Comparison of ENCODE assay signal across 8 cellular contexts in genomic region chr4:165378398-165378762, GRCh38. TPM values are rescaled to one million over a fixed set of nuclear protein-coding genes. Genes with fewer than 3 reads are reported as not detected.
A peak's percentile ranks its signal among the peaks of the same experiment; 100 is the strongest.
DNase-seq lines count a peak whose midpoint lies in the region; ATAC-seq, FAIRE-seq and TF ChIP-seq lines count a peak whose summit lies in the region.

No MANE protein-coding gene starts in this region.

- WGBS in HepG2 (ENCODE audit: low lambda C conversion rate): 65% methylated on average over 1 of the region's 1 CpG

- no peaks in the 10 kb centered on the region for H4K20me1 ChIP-seq in HepG2 (ENCODE audit: insufficient read depth, low read length)

- intact Hi-C loops in activated CD4-positive, alpha-beta T cell treated with anti-CD3 and anti-CD28 coated beads for 36 hours (cut with DNase I, micrococcal nuclease): no loop called here
- intact Hi-C loops in HepG2 (cut with micrococcal nuclease; ENCODE audit: unreplicated experiment): loop anchor here (2.0 kb wide), 1 partner anchor 52 kb away; the partner anchor contains the start of gene MSMO1

- TF ChIP-seq RAD21 in HepG2 (CRISPR knock-in tag; IDR thresholded peaks at IDR 0.05): no peak

- H3K36me3 ChIP-seq in HepG2 (replicated peaks in 1 of 2; ENCODE audit: control insufficient read depth in 1 of 2, insufficient read depth in 2 of 2, low read length in 2 of 2): no peaks in the 10 kb centered on the region; a peak in 1 of 5 replicates

- POLR2A ChIA-PET in activated CD4-positive, alpha-beta T cell treated with anti-CD3 and anti-CD28 coated beads for 36 hours (lab: Charles Lee): no interaction called here
- POLR2A ChIA-PET in activated CD4-positive, alpha-beta T cell treated with anti-CD3 and anti-CD28 coated beads, Interleukin-2, amount 10 ng/mL, durations not matched to agents 7 days and 5 days (lab: Charles Lee): no interaction called here
- POLR2A ChIA-PET in HepG2 (lab: Yijun Ruan, JAX): interaction anchor here (0.6 to 1.7 kb wide), 15 partner anchors 11 to 266 kb away, joined by 3 to 43 read pairs (median 4); partner anchors contain the start of genes MSMO1 and TMEM192

- ATAC-seq in activated CD4-positive, alpha-beta T cell treated with anti-CD3 and anti-CD28 coated beads for 36 hours: no peak
- no peak for ATAC-seq in HepG2

- peaks cover 42% of the 10 kb centered on the region for H3K4me1 ChIP-seq in HepG2 (ENCODE audit: insufficient read depth, low read length)

- no peaks in the 10 kb centered on the region for H3K4me1 Mint-ChIP-seq in activated CD4-positive, alpha-beta T cell treated with anti-CD3 and anti-CD28 coated beads for 36 hours
- H3K4me1 Mint-ChIP-seq in activated CD4-positive, alpha-beta T cell treated with anti-CD3 and anti-CD28 coated beads, Interleukin-2, amount 10 ng/mL, durations not matched to agents 7 days and 5 days: no peaks in the 10 kb centered on the region

- H3K9me3 Mint-ChIP-seq in activated CD4-positive, alpha-beta T cell treated with anti-CD3 and anti-CD28 coated beads for 36 hours (ENCODE audit: low read depth): no peaks in the 10 kb centered on the region
- no peaks in the 10 kb centered on the region for H3K9me3 Mint-ChIP-seq in activated CD4-positive, alpha-beta T cell treated with anti-CD3 and anti-CD28 coated beads, Interleukin-2, amount 10 ng/mL, durations not matched to agents 7 days and 5 days

- DNase-seq in activated CD4-positive, alpha-beta T cell treated with anti-CD3 and anti-CD28 coated beads for 36 hours: no peak
- no peak for DNase-seq in activated CD4-positive, alpha-beta T cell treated with anti-CD3 and anti-CD28 coated beads, Interleukin-2, amount 10 ng/mL, durations not matched to agents 7 days and 5 days
- DNase-seq in astrocyte of the spinal cord (ENCODE audit: low read depth, low spot score) (no peak), HepG2 (ENCODE audit: low spot score) (no peak), NCI-H2029 (lab: John Stamatoyannopoulos, UW) (no peak), GOT3 (lab: John Stamatoyannopoulos, UW) (no peak), Kasumi-1 (lab: John Stamatoyannopoulos, UW) (no peak)

- TF ChIP-seq EP300 in HepG2 (IDR thresholded peaks at IDR 0.05; ENCODE audit: low read depth in 2 of 2, low read length in 2 of 2) (no peak), HepG2 (CRISPR knock-in tag; IDR thresholded peaks at IDR 0.05; ENCODE audit: borderline replicate concordance) (no peak)

- FAIRE-seq in HepG2 (lab: Jason Lieb, UNC): no peak

- H3K27ac ChIP-seq in HepG2 (ENCODE audit: extremely low read length, insufficient read depth, low read length) (peak overlapping the region; percentile 59), temporal lobe (ENCODE audit: low read depth, low read length) (peak overlapping the region; percentile 78)

- in situ Hi-C loops in astrocyte of the spinal cord (cut with HindIII; ENCODE audit: low sequenced_read_pairs): no loop called here
- in situ Hi-C loops in HepG2 (cut with HindIII; ENCODE audit: extremely low pct_ligation_motif_present, low pct_unique_long_range_greater_than_20kb): no loop called here

- H3K4me3 ChIP-seq in astrocyte of the spinal cord (ENCODE audit: low read depth, low read length): peak overlapping the region; percentile 60
- H3K4me3 ChIP-seq in HepG2 (replicated peaks in 1 of 3; ENCODE audit: insufficient read depth in 1 of 3, low read depth in 2 of 3, low read length in 3 of 3): peak overlapping the region; percentile 79 to 91 (median 85)

- TF ChIP-seq CTCF in astrocyte of the spinal cord (IDR thresholded peaks at IDR 0.05; ENCODE audit: low read depth, low read length) (no peak), HepG2 (CRISPR knock-in tag; IDR thresholded peaks at IDR 0.05) (no peak)

- H3K27me3 Mint-ChIP-seq in activated CD4-positive, alpha-beta T cell treated with anti-CD3 and anti-CD28 coated beads for 36 hours: peaks cover 52% of the 10 kb centered on the region
- H3K27me3 Mint-ChIP-seq in activated CD4-positive, alpha-beta T cell treated with anti-CD3 and anti-CD28 coated beads, Interleukin-2, amount 10 ng/mL, durations not matched to agents 7 days and 5 days: peaks cover 69% of the 10 kb centered on the region

- H3K4me3 Mint-ChIP-seq in activated CD4-positive, alpha-beta T cell treated with anti-CD3 and anti-CD28 coated beads for 36 hours: peak overlapping the region; percentile 60
- H3K4me3 Mint-ChIP-seq in activated CD4-positive, alpha-beta T cell treated with anti-CD3 and anti-CD28 coated beads, Interleukin-2, amount 10 ng/mL, durations not matched to agents 7 days and 5 days: no peak overlapping the region

- no peaks in the 10 kb centered on the region; a peak in 1 of 5 replicates for H3K27me3 ChIP-seq in HepG2 (ENCODE audit: control insufficient read depth in 1 of 2, insufficient read depth in 2 of 2, low read length in 2 of 2)

- H3K36me3 Mint-ChIP-seq in activated CD4-positive, alpha-beta T cell treated with anti-CD3 and anti-CD28 coated beads for 36 hours (ENCODE audit: low read depth): no peaks in the 10 kb centered on the region
- no peaks in the 10 kb centered on the region for H3K36me3 Mint-ChIP-seq in activated CD4-positive, alpha-beta T cell treated with anti-CD3 and anti-CD28 coated beads, Interleukin-2, amount 10 ng/mL, durations not matched to agents 7 days and 5 days (ENCODE audit: low read depth)

- no peak overlapping the region for H3K27ac Mint-ChIP-seq in activated CD4-positive, alpha-beta T cell treated with anti-CD3 and anti-CD28 coated beads for 36 hours
- no peak overlapping the region for H3K27ac Mint-ChIP-seq in activated CD4-positive, alpha-beta T cell treated with anti-CD3 and anti-CD28 coated beads, Interleukin-2, amount 10 ng/mL, durations not matched to agents 7 days and 5 days

- H3K79me2 ChIP-seq in HepG2 (ENCODE audit: insufficient read depth, low read length): peaks cover 43% of the 10 kb centered on the region

- CTCF ChIA-PET in activated CD4-positive, alpha-beta T cell treated with anti-CD3 and anti-CD28 coated beads for 36 hours (lab: Charles Lee): interaction anchor here (0.6 to 0.9 kb wide), 3 partner anchors 22 to 194 kb away, joined by 3 read pairs; no protein-coding TSS in a partner anchor
- CTCF ChIA-PET in activated CD4-positive, alpha-beta T cell treated with anti-CD3 and anti-CD28 coated beads, Interleukin-2, amount 10 ng/mL, durations not matched to agents 7 days and 5 days (lab: Charles Lee): interaction anchor here (1.0 to 1.1 kb wide), 2 partner anchors 19 to 67 kb away, joined by 3 read pairs; no protein-coding TSS in a partner anchor
- CTCF ChIA-PET in HepG2 (lab: Yijun Ruan, JAX; ENCODE audit: low intra/inter-chr PET ratio, low total read pairs): interaction anchor here (1.1 to 1.3 kb wide), 2 partner anchors 22 to 27 kb away, joined by 3 to 6 read pairs; no protein-coding TSS in a partner anchor

- peak overlapping the region; percentile 65 for H3K9ac ChIP-seq in HepG2 (ENCODE audit: insufficient read depth, low read depth, low read length)

- TF ChIP-seq POLR2A in HepG2 (IDR thresholded peaks at IDR 0.05; ENCODE audit: insufficient read depth in 1 of 2, low read depth in 2 of 2, low read length in 2 of 2): no peak

- BruUV-seq in HepG2 (replicated peaks; lab: Mats Ljungman, UMichigan): TSS peak; percentile 61

- H3K9me3 ChIP-seq in HepG2 (ENCODE audit: low read length): no peaks in the 10 kb centered on the region

- H3K4me2 ChIP-seq in HepG2 (ENCODE audit: low read depth, low read length): peak overlapping the region; percentile 78

- peak overlapping the region; percentile 60 for H2AFZ ChIP-seq in HepG2 (ENCODE audit: low read length)

RNA-seq across cellular contexts. Expression of gene CPE, which starts 0.4 kb away (rescaled TPM):
- total RNA-seq in activated CD4-positive, alpha-beta T cell treated with anti-CD3 and anti-CD28 coated beads for 36 hours: not detected
- total RNA-seq in activated CD4-positive, alpha-beta T cell treated with anti-CD3 and anti-CD28 coated beads, Interleukin-2, amount 10 ng/mL, durations not matched to agents 7 days and 5 days: not detected
- total RNA-seq in HepG2 (2016; rRNA removed; fragmentation: Illumina TruSeq; extraction: Trizol): 94.9 and 268 TPM in 2 replicates
- 17.2 and 19.0 TPM in 2 replicates for total RNA-seq in HepG2 (2016; cell fraction: cytosol; rRNA removed; fragmentation: Illumina TruSeq; extraction: Trizol; ENCODE audit: low read depth)
- 102 and 257 TPM in 2 replicates for total RNA-seq in HepG2 (2016; cell fraction: insoluble cytoplasmic fraction; rRNA removed; fragmentation: Illumina TruSeq; extraction: Trizol)
- total RNA-seq in HepG2 (2016; cell fraction: membrane; rRNA removed; fragmentation: Illumina TruSeq; extraction: Trizol): 37.6 and 40.7 TPM in 2 replicates
- 175 and 228 TPM in 2 replicates for total RNA-seq in HepG2 (2016; cell fraction: nucleus; rRNA removed; fragmentation: Illumina TruSeq; extraction: Trizol)
- polyA plus RNA-seq in HepG2 (2011; rRNA removed): 852 and 1,053 TPM in 2 replicates
- 598 and 914 TPM in 2 replicates for polyA plus RNA-seq in HepG2 (2011; cell fraction: cytosol; rRNA removed)
- 191 and 279 TPM in 2 replicates for polyA plus RNA-seq in HepG2 (2011; cell fraction: nucleus; rRNA removed)
- 606 and 622 TPM in 2 replicates for polyA plus RNA-seq in HepG2 (2012)
- 16.7 and 17.9 TPM in 2 replicates for polyA plus RNA-seq in HepG2 (2016; cell fraction: cytosol; fragmentation: Illumina TruSeq; extraction: Trizol; ENCODE audit: low read depth)
- 101 and 110 TPM in 2 replicates for polyA plus RNA-seq in HepG2 (2016; cell fraction: insoluble cytoplasmic fraction; fragmentation: Illumina TruSeq; extraction: Trizol; ENCODE audit: low read depth)
- 27.8 and 29.5 TPM in 2 replicates for polyA plus RNA-seq in HepG2 (2016; cell fraction: membrane; fragmentation: Illumina TruSeq; extraction: Trizol; ENCODE audit: low read depth)
- polyA plus RNA-seq in HepG2 (2016; cell fraction: nucleus; fragmentation: Illumina TruSeq; extraction: Trizol; ENCODE audit: insufficient read depth, low read depth): 265 and 300 TPM in 2 replicates
- 2.0 and 450 TPM in 2 replicates for polyA minus RNA-seq in HepG2 (2011; rRNA and poly(A)+ RNA removed; ENCODE audit: low replicate concordance)
- 399 and 680 TPM in 2 replicates for polyA minus RNA-seq in HepG2 (2011; cell fraction: cytosol; rRNA and poly(A)+ RNA removed)
- polyA minus RNA-seq in HepG2 (2011; cell fraction: nucleus; rRNA and poly(A)+ RNA removed): 122 and 224 TPM in 2 replicates
- total RNA-seq in temporal lobe: 349 TPM

RNA-seq across cellular contexts. Expression of gene MSMO1, which starts 50.9 kb away (rescaled TPM):
- 10 to 100 TPM; 48.4 to 50.7 TPM for total RNA-seq in activated CD4-positive, alpha-beta T cell treated with anti-CD3 and anti-CD28 coated beads for 36 hours
- 10 to 100 TPM; 35.9 to 44.7 TPM for total RNA-seq in activated CD4-positive, alpha-beta T cell treated with anti-CD3 and anti-CD28 coated beads, Interleukin-2, amount 10 ng/mL, durations not matched to agents 7 days and 5 days
- total RNA-seq in HepG2 (2016; rRNA removed; fragmentation: Illumina TruSeq; extraction: Trizol) (135 and 216 TPM in 2 replicates), temporal lobe (357 TPM)
- 56.7 and 57.3 TPM in 2 replicates for total RNA-seq in HepG2 (2016; cell fraction: cytosol; rRNA removed; fragmentation: Illumina TruSeq; extraction: Trizol; ENCODE audit: low read depth)
- total RNA-seq in HepG2 (2016; cell fraction: insoluble cytoplasmic fraction; rRNA removed; fragmentation: Illumina TruSeq; extraction: Trizol): 150 and 216 TPM in 2 replicates
- 135 and 158 TPM in 2 replicates for total RNA-seq in HepG2 (2016; cell fraction: membrane; rRNA removed; fragmentation: Illumina TruSeq; extraction: Trizol)
- 178 and 218 TPM in 2 replicates for total RNA-seq in HepG2 (2016; cell fraction: nucleus; rRNA removed; fragmentation: Illumina TruSeq; extraction: Trizol)
- 98.1 and 138 TPM in 2 replicates for polyA plus RNA-seq in HepG2 (2011; rRNA removed)
- 48.1 and 138 TPM in 2 replicates for polyA plus RNA-seq in HepG2 (2011; cell fraction: cytosol; rRNA removed)
- 17.9 and 54.3 TPM in 2 replicates for polyA plus RNA-seq in HepG2 (2011; cell fraction: nucleus; rRNA removed)
- 175 and 202 TPM in 2 replicates for polyA plus RNA-seq in HepG2 (2012)
- polyA plus RNA-seq in HepG2 (2016; cell fraction: cytosol; fragmentation: Illumina TruSeq; extraction: Trizol; ENCODE audit: low read depth): 23.5 and 27.9 TPM in 2 replicates
- 109 and 119 TPM in 2 replicates for polyA plus RNA-seq in HepG2 (2016; cell fraction: insoluble cytoplasmic fraction; fragmentation: Illumina TruSeq; extraction: Trizol; ENCODE audit: low read depth)
- polyA plus RNA-seq in HepG2 (2016; cell fraction: membrane; fragmentation: Illumina TruSeq; extraction: Trizol; ENCODE audit: low read depth): 58.7 and 63.0 TPM in 2 replicates
- polyA plus RNA-seq in HepG2 (2016; cell fraction: nucleus; fragmentation: Illumina TruSeq; extraction: Trizol; ENCODE audit: insufficient read depth, low read depth): 234 and 249 TPM in 2 replicates
- polyA minus RNA-seq in HepG2 (2011; rRNA and poly(A)+ RNA removed; ENCODE audit: low replicate concordance): 11.4 and 32.9 TPM in 2 replicates
- 61.6 and 109 TPM in 2 replicates for polyA minus RNA-seq in HepG2 (2011; cell fraction: cytosol; rRNA and poly(A)+ RNA removed)
- polyA minus RNA-seq in HepG2 (2011; cell fraction: nucleus; rRNA and poly(A)+ RNA removed): 48.5 and 106 TPM in 2 replicates

Comparison
In these comparisons a context has a peak if more than half of its experiments do, and no peak if none do; other contexts are left out.
1. RNA of gene CPE, which starts 0.4 kb away (total RNA-seq): 349 TPM in temporal lobe (single experiment) and 17.2 to 268 TPM in HepG2; not detected in activated CD4-positive, alpha-beta T cell treated with anti-CD3 and anti-CD28 coated beads for 36 hours and not detected in activated CD4-positive, alpha-beta T cell treated with anti-CD3 and anti-CD28 coated beads, Interleukin-2, amount 10 ng/mL, durations not matched to agents 7 days and 5 days; every median in the first group is over 10 times any median in the second.